Comparison of ENCODE assay signal across 1 cellular context in the genomic region with DNA sequence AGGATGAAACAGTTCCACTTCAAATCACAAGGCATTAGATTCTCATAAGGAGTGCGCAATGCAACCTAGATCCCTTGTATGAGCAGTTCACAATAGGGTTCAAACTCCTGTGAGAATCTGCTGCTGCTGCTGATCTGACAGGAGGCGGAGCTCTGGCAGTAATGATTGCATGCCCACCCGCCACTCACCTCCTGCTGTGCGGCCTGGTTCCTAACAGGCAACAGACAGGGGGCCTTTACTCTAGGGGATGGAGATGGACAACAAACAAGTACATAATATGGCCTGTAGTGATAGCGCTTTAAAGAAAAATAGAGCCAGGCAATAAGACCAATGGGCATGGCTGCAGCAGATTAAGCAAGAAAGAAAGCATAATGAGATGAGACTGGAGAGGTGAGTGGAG.
TF ChIP-seq lines count a peak whose summit lies in the region.

No MANE protein-coding gene starts in this region.

TF ChIP-seq in K562, 482 proteins besides CTCF, POLR2A, EP300 and RAD21:
- TF ChIP-seq PHTF2 (CRISPR knock-in tag; IDR thresholded peaks at IDR 0.05) = no peak
- TF ChIP-seq, protein P1, sequence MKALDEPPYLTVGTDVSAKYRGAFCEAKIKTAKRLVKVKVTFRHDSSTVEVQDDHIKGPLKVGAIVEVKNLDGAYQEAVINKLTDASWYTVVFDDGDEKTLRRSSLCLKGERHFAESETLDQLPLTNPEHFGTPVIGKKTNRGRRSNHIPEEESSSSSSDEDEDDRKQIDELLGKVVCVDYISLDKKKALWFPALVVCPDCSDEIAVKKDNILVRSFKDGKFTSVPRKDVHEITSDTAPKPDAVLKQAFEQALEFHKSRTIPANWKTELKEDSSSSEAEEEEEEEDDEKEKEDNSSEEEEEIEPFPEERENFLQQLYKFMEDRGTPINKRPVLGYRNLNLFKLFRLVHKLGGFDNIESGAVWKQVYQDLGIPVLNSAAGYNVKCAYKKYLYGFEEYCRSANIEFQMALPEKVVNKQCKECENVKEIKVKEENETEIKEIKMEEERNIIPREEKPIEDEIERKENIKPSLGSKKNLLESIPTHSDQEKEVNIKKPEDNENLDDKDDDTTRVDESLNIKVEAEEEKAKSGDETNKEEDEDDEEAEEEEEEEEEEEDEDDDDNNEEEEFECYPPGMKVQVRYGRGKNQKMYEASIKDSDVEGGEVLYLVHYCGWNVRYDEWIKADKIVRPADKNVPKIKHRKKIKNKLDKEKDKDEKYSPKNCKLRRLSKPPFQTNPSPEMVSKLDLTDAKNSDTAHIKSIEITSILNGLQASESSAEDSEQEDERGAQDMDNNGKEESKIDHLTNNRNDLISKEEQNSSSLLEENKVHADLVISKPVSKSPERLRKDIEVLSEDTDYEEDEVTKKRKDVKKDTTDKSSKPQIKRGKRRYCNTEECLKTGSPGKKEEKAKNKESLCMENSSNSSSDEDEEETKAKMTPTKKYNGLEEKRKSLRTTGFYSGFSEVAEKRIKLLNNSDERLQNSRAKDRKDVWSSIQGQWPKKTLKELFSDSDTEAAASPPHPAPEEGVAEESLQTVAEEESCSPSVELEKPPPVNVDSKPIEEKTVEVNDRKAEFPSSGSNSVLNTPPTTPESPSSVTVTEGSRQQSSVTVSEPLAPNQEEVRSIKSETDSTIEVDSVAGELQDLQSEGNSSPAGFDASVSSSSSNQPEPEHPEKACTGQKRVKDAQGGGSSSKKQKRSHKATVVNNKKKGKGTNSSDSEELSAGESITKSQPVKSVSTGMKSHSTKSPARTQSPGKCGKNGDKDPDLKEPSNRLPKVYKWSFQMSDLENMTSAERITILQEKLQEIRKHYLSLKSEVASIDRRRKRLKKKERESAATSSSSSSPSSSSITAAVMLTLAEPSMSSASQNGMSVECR (CRISPR knock-in tag; IDR thresholded peaks at IDR 0.05) = no peak
- TF ChIP-seq SNAPC5 (CRISPR knock-in tag; IDR thresholded peaks at IDR 0.05) = no peak
- TF ChIP-seq XRCC3 (IDR thresholded peaks at IDR 0.05) = no peak
- TF ChIP-seq ZNF174 (CRISPR knock-in tag; IDR thresholded peaks at IDR 0.05) = no peak
- TF ChIP-seq PHB2 (IDR thresholded peaks at IDR 0.05; ENCODE audit: low read depth) = no peak
- TF ChIP-seq PKNOX1 (IDR thresholded peaks at IDR 0.05) = peak; percentile 42; the same call in 1 of the 2 replicates
